ENCODE assay signal across 8 cellular contexts in the genomic region with DNA sequence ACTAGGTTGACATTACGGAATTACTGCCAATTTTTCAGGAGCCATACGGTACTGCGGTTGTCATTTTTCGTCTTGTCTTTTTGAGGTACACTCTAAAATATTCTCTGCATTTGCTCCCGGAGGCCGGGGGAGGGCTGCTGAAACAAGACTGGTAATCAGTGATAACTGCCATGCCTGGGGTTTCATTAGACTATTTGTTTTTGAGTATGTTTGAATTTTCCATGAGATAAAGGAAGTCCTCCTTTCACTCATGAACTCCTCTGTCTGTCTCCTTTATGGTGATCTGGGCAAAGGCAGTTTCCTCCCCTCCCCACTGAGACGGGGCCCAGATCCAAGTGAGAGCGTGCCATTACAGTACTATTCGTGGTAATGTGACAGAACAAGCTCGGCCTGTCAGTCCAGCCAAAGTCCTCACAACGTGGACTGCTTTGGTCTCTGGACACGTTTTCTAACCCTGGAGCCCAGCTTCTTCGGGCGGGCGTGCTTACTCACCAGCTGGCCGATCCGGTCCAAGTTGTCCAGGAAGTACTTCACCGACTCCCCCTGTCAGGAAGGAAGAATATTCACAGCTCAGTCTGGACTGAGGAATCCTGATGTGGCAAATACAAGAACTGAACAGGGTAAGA. TPM values are rescaled to one million over a fixed set of nuclear protein-coding genes. Genes with fewer than 3 reads are reported as not detected.
DNase-seq lines count a peak whose midpoint lies in the region; ATAC-seq and TF ChIP-seq lines count a peak whose summit lies in the region.

No MANE protein-coding gene starts in this region.

- no peaks in the 10 kb centered on the region for H3K36me3 ChIP-seq in A673 (ENCODE audit: insufficient read depth, low read length, poor library complexity, severe bottlenecking)
- no peaks in the 10 kb centered on the region for H3K36me3 ChIP-seq in mucosa of descending colon (ENCODE audit: low read depth)

- ATAC-seq in mucosa of descending colon, result peak; percentile 46
- ATAC-seq in activated CD4-positive, alpha-beta T cell treated with anti-CD3 and anti-CD28 coated beads for 36 hours, result no peak

- DNase-seq in A673 (ENCODE audit: low spot score) (no peak), KBM-7 (peak; percentile 76), dermis microvascular lymphatic vessel endothelial cell (ENCODE audit: low read depth in 2 of 2) (peak; percentile 40 to 89), mucosa of descending colon (peak in 2 of 3 donors; percentile 41 to 56), NCI-H1694 (lab: John Stamatoyannopoulos, UW) (no peak), NCI-H2081 treated with DMSO at 0.1 percent for 48 hours (lab: John Stamatoyannopoulos, UW) (no peak)
- no peak for DNase-seq in activated CD4-positive, alpha-beta T cell treated with anti-CD3 and anti-CD28 coated beads for 36 hours
- DNase-seq in activated CD8-positive, alpha-beta memory T cell treated with anti-CD3 and anti-CD28 coated beads, Interleukin-2, amount 50 U/mL, for 4 hours, result no peak

- CTCF ChIA-PET in A673 (lab: Charles Lee), result no interaction called here
- CTCF ChIA-PET in activated CD4-positive, alpha-beta T cell treated with anti-CD3 and anti-CD28 coated beads for 36 hours (lab: Charles Lee), result interaction anchor here (1.4 kb wide), 1 partner anchor 14 kb away, joined by 4 read pairs; no protein-coding TSS in a partner anchor

- H3K9me3 ChIP-seq in A673 (ENCODE audit: low read depth, low read length, poor library complexity, severe bottlenecking) (no peaks in the 10 kb centered on the region), mucosa of descending colon (no peaks in the 10 kb centered on the region)

- H3K4me1 ChIP-seq in A673 (ENCODE audit: insufficient read depth, low read length, poor library complexity, severe bottlenecking) (peaks cover 9% of the 10 kb centered on the region), mucosa of descending colon (ENCODE audit: low read depth) (peaks cover 12% of the 10 kb centered on the region)

- H3K4me3 ChIP-seq in A673 (ENCODE audit: low read depth, low read length, poor library complexity, severe bottlenecking) (no peak overlapping the region), mucosa of descending colon (no peak overlapping the region)

- H3K27ac Mint-ChIP-seq in activated CD4-positive, alpha-beta T cell treated with anti-CD3 and anti-CD28 coated beads for 36 hours, result no peak overlapping the region

- H3K4me1 Mint-ChIP-seq in activated CD4-positive, alpha-beta T cell treated with anti-CD3 and anti-CD28 coated beads for 36 hours, result peaks cover 38% of the 10 kb centered on the region

- no peaks in the 10 kb centered on the region for H3K9me3 Mint-ChIP-seq in activated CD4-positive, alpha-beta T cell treated with anti-CD3 and anti-CD28 coated beads for 36 hours (ENCODE audit: low read depth)

- POLR2A ChIA-PET in A673 (lab: Charles Lee; ENCODE audit: low non-redundant PET), result no interaction called here
- POLR2A ChIA-PET in activated CD4-positive, alpha-beta T cell treated with anti-CD3 and anti-CD28 coated beads for 36 hours (lab: Charles Lee), result no interaction called here

- H3K4me3 Mint-ChIP-seq in activated CD4-positive, alpha-beta T cell treated with anti-CD3 and anti-CD28 coated beads for 36 hours, result no peak overlapping the region

- intact Hi-C loops in A673 (cut with micrococcal nuclease; ENCODE audit: unreplicated experiment), result no loop called here
- intact Hi-C loops in mucosa of descending colon (cut with DNase I, micrococcal nuclease), result no loop called here
- intact Hi-C loops in activated CD4-positive, alpha-beta T cell treated with anti-CD3 and anti-CD28 coated beads for 36 hours (cut with DNase I, micrococcal nuclease), result no loop called here

- peak overlapping the region; percentile 35 for H3K27ac ChIP-seq in A673 (ENCODE audit: low read depth, low read length, poor library complexity, severe bottlenecking)

- TF ChIP-seq CTCF in A673 (conservative IDR thresholded peaks at IDR 0.05; ENCODE audit: low read depth, low read length) (no peak), mucosa of descending colon (IDR thresholded peaks at IDR 0.05) (no peak)

- in situ Hi-C loops in KBM-7 (cut with MboI; ENCODE audit: low pct_unique_long_range_greater_than_20kb, low sequenced_read_pairs), result no loop called here

- no peaks in the 10 kb centered on the region for H3K27me3 ChIP-seq in A673 (replicated peaks; ENCODE audit: insufficient read depth, low read depth, low read length, poor library complexity)

- no peaks in the 10 kb centered on the region for H3K27me3 Mint-ChIP-seq in activated CD4-positive, alpha-beta T cell treated with anti-CD3 and anti-CD28 coated beads for 36 hours

- H3K36me3 Mint-ChIP-seq in activated CD4-positive, alpha-beta T cell treated with anti-CD3 and anti-CD28 coated beads for 36 hours (ENCODE audit: low read depth), result peaks cover 11% of the 10 kb centered on the region

- BruUV-seq in A673 (replicated peaks; lab: Mats Ljungman, UMichigan), result no TSS peak

RNA-seq across cellular contexts. Expression of a gene that starts 45.1 kb away (rescaled TPM):
- total RNA-seq in A673 (2021) (not detected in 2 replicates), dermis microvascular lymphatic vessel endothelial cell (under 0.01 TPM in 1 of 2 replicates, not detected in the other), mucosa of descending colon (1 to 10 TPM in 1 of 3 donors, under 1 TPM in 1, not detected in 1; 0.61 to 1.3 TPM)
- under 1 TPM; 0.14 TPM for total RNA-seq in activated CD4-positive, alpha-beta T cell treated with anti-CD3 and anti-CD28 coated beads for 36 hours

Comparison
In these comparisons a context has a peak if more than half of its experiments do, and no peak if none do; other contexts are left out.
1. DNase-seq: peak in KBM-7 (single experiment), dermis microvascular lymphatic vessel endothelial cell (2 of 2) and mucosa of descending colon (2 of 3); none in A673 (single experiment), activated CD4-positive, alpha-beta T cell treated with anti-CD3 and anti-CD28 coated beads for 36 hours (single experiment), NCI-H1694 (single experiment), NCI-H2081 treated with DMSO at 0.1 percent for 48 hours (single experiment) and activated CD8-positive, alpha-beta memory T cell treated with anti-CD3 and anti-CD28 coated beads, Interleukin-2, amount 50 U/mL, for 4 hours (single experiment).